27 cellular contexts compared by ENCODE assay signal in genomic region chr3:36175916-36176461, GRCh38.
"Had no signal": no experiment of that assay in that cellular context is flagged by ENCODE, and none has a peak within 500 bp of the region (broad histone marks: within the 10 kb centered on the region; RNA-seq: fewer than 3 reads in every experiment).

No MANE protein-coding gene starts in this region.

- H3K27ac ChIP-seq: adrenal gland, breast epithelium, colonic mucosa, dorsolateral prefrontal cortex, esophagus muscularis mucosa, gastroesophageal sphincter, ovary, prostate gland, thyroid gland, VCaP had no signal

- H3K27me3 ChIP-seq: adrenal gland, breast epithelium, colonic mucosa, dorsolateral prefrontal cortex, esophagus muscularis mucosa, gastroesophageal sphincter, ovary, thyroid gland had no signal

- H3K4me3 ChIP-seq: adrenal gland, breast epithelium, colonic mucosa, dorsolateral prefrontal cortex, esophagus muscularis mucosa, gastroesophageal sphincter, lung, ovary, prostate gland, thyroid gland had no signal

- H3K9me3 ChIP-seq: adrenal gland, breast epithelium, colonic mucosa, esophagus muscularis mucosa, gastroesophageal sphincter, ovary, prostate gland, thyroid gland had no signal

- H3K4me1 ChIP-seq: adrenal gland, breast epithelium, colonic mucosa, esophagus muscularis mucosa, gastroesophageal sphincter, prostate gland, thyroid gland had no signal

- DNase-seq: activated CD4-positive, alpha-beta T cell treated with anti-CD3 and anti-CD28 coated beads, Interleukin-2, amount 50 U/mL, for 4 hours; activated CD8-positive, alpha-beta memory T cell treated with anti-CD3 and anti-CD28 coated beads for 24 hours; activated CD8-positive, alpha-beta memory T cell treated with anti-CD3 and anti-CD28 coated beads, Interleukin-2, amount 50 U/mL, for 4 hours; activated naive CD4-positive, alpha-beta T cell; activated T-cell treated with anti-CD3 and anti-CD28 coated beads, Interleukin-2, amount 50 U/mL, for 24 hours; adrenal gland; colonic mucosa; dorsolateral prefrontal cortex; effector memory CD8-positive, alpha-beta T cell; head of caudate nucleus; hypothalamus; left colon; naive thymus-derived CD8-positive, alpha-beta T cell; ovary; right cardiac atrium; stimulated activated CD4-positive, alpha-beta T cell treated with anti-CD3 and anti-CD28 coated beads, Interleukin-12 subunit alpha, Interleukin-12 subunit beta, amount 100 ng/mL, for 4 hours; stimulated activated CD4-positive, alpha-beta T cell treated with anti-CD3 and anti-CD28 coated beads, Interleukin-4, amount 100 ng/mL, for 4 hours; stimulated activated naive CD8-positive, alpha-beta T cell treated with anti-CD3 and anti-CD28 coated beads, Interleukin-15, Interleukin-2, amounts not matched to agents 100 U/mL and 50 U/mL, for 24 hours; substantia nigra; thyroid gland had no signal

- ATAC-seq: activated T-helper 17 cell treated with anti-CD3 and anti-CD28 coated beads, Interleukin-2, amount 50 U/mL, for 72 hours; effector memory CD8-positive, alpha-beta T cell; gastroesophageal sphincter; left colon; naive thymus-derived CD8-positive, alpha-beta T cell; stimulated activated naive CD8-positive, alpha-beta T cell treated with anti-CD3 and anti-CD28 coated beads, Interleukin-15, Interleukin-2, amounts not matched to agents 100 U/mL and 50 U/mL, for 24 hours had no signal

- H3K36me3 ChIP-seq: adrenal gland, breast epithelium, colonic mucosa, esophagus muscularis mucosa, gastroesophageal sphincter, ovary, prostate gland, thyroid gland had no signal
